In the genomic region with DNA sequence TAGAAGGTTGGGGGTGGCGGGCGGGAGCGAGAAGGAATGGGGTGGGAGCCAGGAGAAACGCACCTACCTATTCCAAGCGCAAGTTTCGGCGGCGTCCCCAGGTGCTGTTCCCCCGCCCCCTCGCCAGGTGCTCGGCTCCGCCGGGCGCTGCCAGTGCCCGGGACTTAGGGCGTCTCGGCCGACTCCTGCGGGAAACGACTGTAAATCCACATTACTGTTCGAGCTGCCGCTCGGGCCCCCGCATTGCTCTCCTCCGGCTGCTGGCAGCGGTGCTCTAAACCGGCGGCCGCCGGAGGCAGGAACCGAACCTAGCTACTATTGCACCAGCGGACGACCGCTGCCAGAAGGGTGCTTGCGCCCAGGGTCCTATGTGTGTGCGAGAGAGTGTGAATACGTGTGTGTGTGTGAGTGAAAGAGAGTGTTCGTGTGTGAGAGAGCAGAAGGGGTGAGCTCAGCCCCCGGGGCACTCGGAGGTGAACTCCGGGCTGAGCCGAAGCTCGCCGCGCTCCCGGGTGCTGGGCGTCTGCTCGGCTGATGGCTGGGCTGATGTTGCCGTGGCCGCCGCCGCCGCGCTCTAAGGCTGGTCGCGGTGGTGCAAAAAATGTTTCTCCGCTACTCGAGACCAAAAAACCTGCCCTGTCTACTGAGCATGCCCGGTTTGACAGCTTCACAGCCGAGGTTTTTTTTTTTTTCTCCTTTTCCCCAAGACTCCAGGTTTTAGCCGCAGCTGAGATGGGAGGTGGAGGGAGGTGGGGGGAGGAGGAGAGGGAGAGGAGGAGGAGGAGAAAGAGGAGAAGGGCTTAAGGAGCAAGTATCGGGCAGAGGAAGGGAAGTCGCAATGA, we compare ENCODE assay signal across 8 cellular contexts.
DNase-seq lines count a peak whose midpoint lies in the region; ATAC-seq and TF ChIP-seq lines count a peak whose summit lies in the region.

No MANE protein-coding gene starts in this region.

- in situ Hi-C loops in gastrocnemius medialis (cut with MboI; ENCODE audit: low sequenced_read_pairs in 4 of 4) (no loop called here), KBM-7 (cut with MboI; ENCODE audit: low pct_unique_long_range_greater_than_20kb, low sequenced_read_pairs) (no loop called here)

- no peak for TF ChIP-seq POLR2A in gastrocnemius medialis (IDR thresholded peaks at IDR 0.05)

- intact Hi-C loops in gastrocnemius medialis (cut with DNase I; ENCODE audit: low total_unique reads) = no loop called here

- H3K9ac ChIP-seq in KMS-11 (no peak overlapping the region), adipocyte (ENCODE audit: low read length) (peak overlapping the region; percentile 61), iPS-15b (ENCODE audit: low read depth, low read length) (no peak overlapping the region)

- peak; percentile 33 to 49 for ATAC-seq in gastrocnemius medialis
- ATAC-seq in GM18502 (IDR thresholded peaks at IDR 0.05; ENCODE audit: poor library complexity, unreplicated experiment) = no peak

- DNase-seq in AG08395 (ENCODE audit: low spot score) (peak; percentile 2), adipocyte (ENCODE audit: low read depth) (no peak), gastrocnemius medialis (peak; percentile 13 to 19), KBM-7 (no peak), HEK293T (ENCODE audit: extremely low spot score) (no peak)

- no peak overlapping the region for H3K4me3 ChIP-seq in KMS-11 (IDR thresholded peaks at IDR 0.05; ENCODE audit: insufficient read depth, low read depth, low read length)
- H3K4me3 ChIP-seq in adipocyte (ENCODE audit: low read length) = peak overlapping the region; percentile 79
- H3K4me3 ChIP-seq in iPS-15b (ENCODE audit: low read depth, low read length) = peak overlapping the region; percentile 82
- H3K4me3 ChIP-seq in gastrocnemius medialis = peak overlapping the region; percentile 32 to 45 (median 40)

- no peaks in the 10 kb centered on the region for H3K79me2 ChIP-seq in KMS-11 (ENCODE audit: insufficient read depth, low read depth)

- H3K27me3 ChIP-seq in KMS-11 (ENCODE audit: insufficient read depth, low read depth) (no peaks in the 10 kb centered on the region), adipocyte (replicated peaks; ENCODE audit: control insufficient read depth, insufficient read depth, low read length) (peaks cover 20% of the 10 kb centered on the region), iPS-15b (ENCODE audit: control insufficient read depth, insufficient read depth, low read length) (peaks cover 38% of the 10 kb centered on the region), gastrocnemius medialis (peaks cover 0 to 26% (median 17%) of the 10 kb centered on the region in 3 donors)

- no peak overlapping the region for H3K27ac ChIP-seq in KMS-11
- peak overlapping the region in 1 of 4 donors; percentile 37 for H3K27ac ChIP-seq in gastrocnemius medialis

- H2AFZ ChIP-seq in KMS-11 (ENCODE audit: low read depth) = peak overlapping the region; percentile 49

- H3K36me3 ChIP-seq in KMS-11 (ENCODE audit: insufficient read depth) = no peaks in the 10 kb centered on the region
- no peaks in the 10 kb centered on the region for H3K36me3 ChIP-seq in adipocyte (ENCODE audit: control insufficient read depth, insufficient read depth, low read length, severe bottlenecking)
- no peaks in the 10 kb centered on the region for H3K36me3 ChIP-seq in iPS-15b (ENCODE audit: control insufficient read depth, insufficient read depth, low read length)
- no peaks in the 10 kb centered on the region for H3K36me3 ChIP-seq in gastrocnemius medialis

- H3K9me3 ChIP-seq in adipocyte (ENCODE audit: control insufficient read depth, low read length) (no peaks in the 10 kb centered on the region), iPS-15b (ENCODE audit: control insufficient read depth, insufficient read depth, low read length) (no peaks in the 10 kb centered on the region), gastrocnemius medialis (peaks cover 0 to 3% (median 0%) of the 10 kb centered on the region in 3 donors)

- peak overlapping the region; percentile 54 for H3K4me2 ChIP-seq in KMS-11

- CTCF ChIA-PET in HEK293T (lab: Yijun Ruan, JAX) = no interaction called here

- POLR2A ChIA-PET in HEK293T (lab: Yijun Ruan, JAX) = no interaction called here

- H3K4me1 ChIP-seq in KMS-11 (ENCODE audit: low read depth, poor library complexity, severe bottlenecking) = no peaks in the 10 kb centered on the region
- peaks cover 2% of the 10 kb centered on the region for H3K4me1 ChIP-seq in adipocyte (ENCODE audit: control insufficient read depth, insufficient read depth, low read length)
- H3K4me1 ChIP-seq in iPS-15b (ENCODE audit: control insufficient read depth, insufficient read depth, low read length) = peaks cover 5% of the 10 kb centered on the region
- no peaks in the 10 kb centered on the region for H3K4me1 ChIP-seq in gastrocnemius medialis

- no peaks in the 10 kb centered on the region for H4K20me1 ChIP-seq in KMS-11 (ENCODE audit: insufficient read depth)

- TF ChIP-seq CTCF in KMS-11 (conservative IDR thresholded peaks at IDR 0.05; ENCODE audit: low read depth, low read length) = no peak
- TF ChIP-seq CTCF in gastrocnemius medialis (IDR thresholded peaks at IDR 0.05 in 4 of 5, conservative IDR thresholded peaks at IDR 0.05 in 1 of 5) = no peak

TF ChIP-seq in HEK293T, 16 proteins besides CTCF, POLR2A, EP300 and RAD21:
- TF ChIP-seq SUZ12 (IDR thresholded peaks at IDR 0.05) (no peak), CTBP1 (IDR thresholded peaks at IDR 0.05; ENCODE audit: borderline replicate concordance) (no peak), L3MBTL2 (conservative IDR thresholded peaks at IDR 0.05) (no peak), FOXA1 (IDR thresholded peaks at IDR 0.05) (no peak), NFRKB (IDR thresholded peaks at IDR 0.05) (no peak), SP1 (IDR thresholded peaks at IDR 0.05) (no peak), LEF1 (IDR thresholded peaks at IDR 0.05; ENCODE audit: borderline replicate concordance) (no peak), FOXK2 (IDR thresholded peaks at IDR 0.05) (no peak), ARNT (IDR thresholded peaks at IDR 0.05) (no peak), BHLHE40 (IDR thresholded peaks at IDR 0.05; ENCODE audit: borderline replicate concordance) (no peak), ZNF384 (IDR thresholded peaks at IDR 0.05) (no peak), ELF4 (IDR thresholded peaks at IDR 0.05) (no peak), TARDBP (IDR thresholded peaks at IDR 0.05) (no peak), HDGF (IDR thresholded peaks at IDR 0.05; ENCODE audit: borderline replicate concordance) (no peak)
- TF ChIP-seq, protein P1, sequence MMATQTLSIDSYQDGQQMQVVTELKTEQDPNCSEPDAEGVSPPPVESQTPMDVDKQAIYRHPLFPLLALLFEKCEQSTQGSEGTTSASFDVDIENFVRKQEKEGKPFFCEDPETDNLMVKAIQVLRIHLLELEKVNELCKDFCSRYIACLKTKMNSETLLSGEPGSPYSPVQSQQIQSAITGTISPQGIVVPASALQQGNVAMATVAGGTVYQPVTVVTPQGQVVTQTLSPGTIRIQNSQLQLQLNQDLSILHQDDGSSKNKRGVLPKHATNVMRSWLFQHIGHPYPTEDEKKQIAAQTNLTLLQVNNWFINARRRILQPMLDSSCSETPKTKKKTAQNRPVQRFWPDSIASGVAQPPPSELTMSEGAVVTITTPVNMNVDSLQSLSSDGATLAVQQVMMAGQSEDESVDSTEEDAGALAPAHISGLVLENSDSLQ (IDR thresholded peaks at IDR 0.05) = no peak

Comparison
In these comparisons a context has a peak if more than half of its experiments do, and no peak if none do; other contexts are left out.
1. DNase-seq: peak in AG08395 (single experiment) and gastrocnemius medialis (2 of 2); none in adipocyte (single experiment), KBM-7 (single experiment) and HEK293T (single experiment).